ENCODE assay signal across 11 cellular contexts in the genomic region with DNA sequence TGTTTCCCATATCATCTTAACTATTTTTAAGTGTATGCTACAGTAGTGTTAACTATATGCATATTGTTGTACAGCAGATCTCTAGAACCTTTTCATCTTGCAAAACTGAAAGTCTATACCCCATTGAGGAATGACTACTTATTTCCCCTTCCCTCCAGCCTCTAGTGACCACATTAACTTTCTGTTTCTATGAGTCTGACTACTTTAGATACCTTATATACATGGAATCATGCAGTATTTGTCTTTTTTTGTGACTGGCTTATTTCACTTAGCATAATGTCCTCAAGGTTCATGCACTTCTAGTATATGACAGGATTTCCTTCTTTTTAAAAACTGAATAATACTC.
DNase-seq lines count a peak whose midpoint lies in the region; ATAC-seq and FAIRE-seq lines count a peak whose summit lies in the region.
"Had no signal": no experiment of that assay in that cellular context is flagged by ENCODE, and none has a peak within 500 bp of the region (broad histone marks: within the 10 kb centered on the region; RNA-seq: fewer than 3 reads in every experiment).

No MANE protein-coding gene starts in this region.

- H3K27ac ChIP-seq in SJCRH30: no peak overlapping the region
- H3K27ac ChIP-seq: dorsolateral prefrontal cortex had no signal

- no peak overlapping the region for H3K4me3 ChIP-seq in SJCRH30
- H3K4me3 ChIP-seq: dorsolateral prefrontal cortex had no signal

- H3K4me1 ChIP-seq in SJCRH30: no peaks in the 10 kb centered on the region

- H3K36me3 ChIP-seq in SJCRH30: no peaks in the 10 kb centered on the region

- peak; percentile 9 for FAIRE-seq in islet of Langerhans (lab: Jason Lieb, UNC)

- H3K9me3 ChIP-seq in SJCRH30 (replicated peaks): no peaks in the 10 kb centered on the region
- H3K9me3 ChIP-seq: SK-N-SH had no signal

- ATAC-seq in GM21619 (IDR thresholded peaks at IDR 0.05; ENCODE audit: unreplicated experiment) (peak; percentile 99), HG03196 (IDR thresholded peaks at IDR 0.05; ENCODE audit: unreplicated experiment) (peak; percentile 99)

- peak; percentile 37 for DNase-seq in SIG-M5 treated with dmso at 0.1 percent for 504 hours (lab: John Stamatoyannopoulos, UW; ENCODE audit: unreplicated experiment)
- no peak for DNase-seq in SIG-M5 (lab: John Stamatoyannopoulos, UW)
- DNase-seq in SJCRH30: no peak
- no peak for DNase-seq in cerebellum (ENCODE audit: low spot score)
- DNase-seq in HuH-7 (ENCODE audit: low spot score): no peak
- DNase-seq: dorsolateral prefrontal cortex, NCI-H2107, SK-N-SH had no signal

- no peaks in the 10 kb centered on the region for H3K27me3 ChIP-seq in SJCRH30
- H3K27me3 ChIP-seq: dorsolateral prefrontal cortex had no signal
